Comparison of ENCODE assay signal across 8 cellular contexts in genomic region chr1:29181413-29182225, GRCh38. TPM values are rescaled to one million over a fixed set of nuclear protein-coding genes. Genes with fewer than 3 reads are reported as not detected.
A peak's percentile ranks its signal among the peaks of the same experiment; 100 is the strongest.
DNase-seq lines count a peak whose midpoint lies in the region; ATAC-seq and TF ChIP-seq lines count a peak whose summit lies in the region.

TSS of gene SRSF4 (minus strand) at chr1:29181900. CDS start at chr1:29181752, 148 bp downstream.

- H3K4me3 ChIP-seq in ectodermal cell (ENCODE audit: insufficient read depth, low read depth, low read length), result peak within 1 kb of the TSS; percentile 99
- H3K4me3 ChIP-seq in lower lobe of right lung, result peak within 1 kb of the TSS; percentile 98

- WGBS in ectodermal cell, 2 experiments, result 0% methylated on average over 100 of the region's 100 CpGs

- intact Hi-C loops in lower lobe of right lung (cut with DNase I), result no loop called here

- H3K27ac ChIP-seq in ectodermal cell (ENCODE audit: insufficient read depth, low read depth, low read length, poor library complexity, severe bottlenecking), result peak within 1 kb of the TSS; percentile 98
- peak within 1 kb of the TSS; percentile 100 for H3K27ac ChIP-seq in lower lobe of right lung

- peak; percentile 99 for DNase-seq in COLO829 (ENCODE audit: low spot score)
- DNase-seq in HS-5 (ENCODE audit: low read depth), result peak; percentile 94
- peak; percentile 86 for DNase-seq in NK-92 (lab: John Stamatoyannopoulos, UW; ENCODE audit: unreplicated experiment)
- peak; percentile 95 to 98 for DNase-seq in activated CD8-positive, alpha-beta memory T cell treated with anti-CD3 and anti-CD28 coated beads for 1 hour (ENCODE audit: extremely low read depth in 1 of 2, low read depth in 1 of 2)
- DNase-seq in lower lobe of right lung, result peak; percentile 100
- peak; percentile 97 to 99 (median 97) for DNase-seq in stimulated activated CD4-positive, alpha-beta T cell treated with anti-CD3 and anti-CD28 coated beads, TNF-alpha, amount 100 ng/mL, for 24 hours (ENCODE audit: low read depth in 3 of 3)

- H3K27me3 ChIP-seq in ectodermal cell (ENCODE audit: control insufficient read depth, insufficient read depth, low read length, poor library complexity, severe bottlenecking) (no peaks in the 10 kb centered on the region), lower lobe of right lung (ENCODE audit: low read depth) (no peaks in the 10 kb centered on the region)

- TF ChIP-seq CTCF in lower lobe of right lung (IDR thresholded peaks at IDR 0.05), result peak; percentile 80

- H3K36me3 ChIP-seq in ectodermal cell (ENCODE audit: control insufficient read depth, insufficient read depth, low read length), result peaks cover 10% of the 10 kb centered on the region
- peaks cover 12% of the 10 kb centered on the region for H3K36me3 ChIP-seq in lower lobe of right lung

- H3K9me3 ChIP-seq in ectodermal cell (ENCODE audit: control insufficient read depth, low read length), result no peaks in the 10 kb centered on the region
- H3K9me3 ChIP-seq in lower lobe of right lung, result no peaks in the 10 kb centered on the region

- H3K4me1 ChIP-seq in ectodermal cell (ENCODE audit: control insufficient read depth, insufficient read depth, low read length), result peaks cover 5% of the 10 kb centered on the region
- peaks cover 43% of the 10 kb centered on the region for H3K4me1 ChIP-seq in lower lobe of right lung

- ATAC-seq in GM19468 (IDR thresholded peaks at IDR 0.05; ENCODE audit: extremely low read depth, unreplicated experiment) (peak; percentile 98), lower lobe of right lung (peak; percentile 97 to 98)

RNA-seq across cellular contexts. Expression of gene SRSF4, which starts in this region (rescaled TPM):
- polyA plus RNA-seq in ectodermal cell (2013, experiment 1 of 4), result 101 TPM
- polyA plus RNA-seq in ectodermal cell (2013, experiment 2 of 4), result 95.4 TPM
- polyA plus RNA-seq in ectodermal cell (2013, experiment 3 of 4), result 76.3 TPM
- 83.7 TPM for polyA plus RNA-seq in ectodermal cell (2013, experiment 4 of 4)
- 73.9 TPM for total RNA-seq in lower lobe of right lung

Comparison
In these comparisons a context has a peak if more than half of its experiments do, and no peak if none do; other contexts are left out.
1. Peak in every context shown above with its lines: DNase-seq, ATAC-seq, H3K4me3 ChIP-seq and H3K27ac ChIP-seq.